In the genomic region with DNA sequence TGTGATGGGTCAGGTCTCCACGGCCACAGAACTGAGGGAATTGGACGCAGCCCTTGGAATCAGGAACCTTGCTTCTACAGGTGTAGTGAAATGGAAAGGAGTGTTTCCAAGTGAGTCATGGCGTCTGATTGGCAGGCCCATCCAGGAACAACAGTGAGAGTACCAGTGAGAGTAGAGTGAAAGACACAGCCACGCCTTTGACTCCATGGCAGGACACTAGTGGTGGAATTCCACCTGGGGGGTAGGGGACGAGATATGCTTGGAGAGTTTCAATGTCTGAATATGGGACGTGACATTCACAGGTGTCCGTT, we compare ENCODE assay signal across 25 cellular contexts. TPM values are rescaled to one million over a fixed set of nuclear protein-coding genes. Genes with fewer than 3 reads are reported as not detected.
"Had no signal": no experiment of that assay in that cellular context is flagged by ENCODE, and none has a peak within 500 bp of the region (broad histone marks: within the 10 kb centered on the region; RNA-seq: fewer than 3 reads in every experiment).

No MANE protein-coding gene starts in this region.

- H3K4me1 ChIP-seq: left lung, lower lobe of right lung, testis, upper lobe of right lung had no signal

- H3K36me3 ChIP-seq: heart left ventricle, left lung, lower lobe of right lung, ovary, right lobe of liver, stomach, tibial artery, upper lobe of right lung had no signal

- DNase-seq: heart left ventricle; islet precursor cell; left colon; left lung; lower lobe of right lung; mammary epithelial cell; mesenchymal stem cell; ovary; psoas muscle; right lobe of liver; stimulated activated CD4-positive, alpha-beta T cell treated with anti-CD3 and anti-CD28 coated beads, Interleukin-12 subunit alpha, Interleukin-12 subunit beta, amount 100 ng/mL, for 4 hours; stimulated activated CD4-positive, alpha-beta T cell treated with anti-CD3 and anti-CD28 coated beads, Interleukin-15, amount 100 ng/mL, for 24 hours; stimulated activated CD4-positive, alpha-beta T cell treated with anti-CD3 and anti-CD28 coated beads, Interleukin-2, amount 100 ng/mL, for 24 hours; stimulated activated CD4-positive, alpha-beta T cell treated with anti-CD3 and anti-CD28 coated beads, Interleukin-4, amount 100 ng/mL, for 1 hour; stimulated activated naive B cell treated with anti-CD40 and anti-IgM and Interleukin-4, amounts not matched to agents 10 μg/mL and 1 μg/mL and 100 μg/mL, for 72 hours; stimulated activated naive CD8-positive, alpha-beta T cell treated with anti-CD3 and anti-CD28 coated beads, Interleukin-15, Interleukin-2, amounts not matched to agents 100 U/mL and 50 U/mL, for 24 hours; stomach; testis; tibial artery; upper lobe of right lung had no signal

- FAIRE-seq: urothelium cell line had no signal

- H3K9me3 ChIP-seq: heart left ventricle, left lung, lower lobe of right lung, ovary, psoas muscle, right lobe of liver, stomach, testis, tibial artery, upper lobe of right lung had no signal

- H3K4me3 ChIP-seq: heart left ventricle, left lung, lower lobe of right lung, ovary, psoas muscle, right lobe of liver, skin epidermis, stomach, testis, tibial artery, upper lobe of right lung had no signal

- H3K27me3 ChIP-seq: heart left ventricle, left lung, ovary, right lobe of liver, stomach, testis, tibial artery, upper lobe of right lung had no signal

- H3K27ac ChIP-seq: heart left ventricle, left lung, lower lobe of right lung, ovary, psoas muscle, right lobe of liver, skin epidermis, stomach, testis, tibial artery, upper lobe of right lung had no signal

- ATAC-seq: heart left ventricle; left colon; left lung; lower lobe of right lung; naive thymus-derived CD8-positive, alpha-beta T cell; psoas muscle; right lobe of liver; stimulated activated naive B cell treated with anti-CD40 and anti-IgM and Interleukin-4, amounts not matched to agents 10 μg/mL and 1 μg/mL and 100 μg/mL, for 72 hours; stimulated activated naive CD8-positive, alpha-beta T cell treated with anti-CD3 and anti-CD28 coated beads, Interleukin-15, Interleukin-2, amounts not matched to agents 100 U/mL and 50 U/mL, for 24 hours; upper lobe of right lung had no signal

RNA-seq across cellular contexts. Expression of a gene that starts 3.0 kb away (rescaled TPM):
- total RNA-seq: left colon; left lung; lower lobe of right lung; naive thymus-derived CD8-positive, alpha-beta T cell; omental fat pad; upper lobe of right lung had no signal
- polyA plus RNA-seq: mammary epithelial cell; naive thymus-derived CD8-positive, alpha-beta T cell; neural cell; stomach had no signal
